Comparison of ENCODE assay signal across 1 cellular context in the genomic region with DNA sequence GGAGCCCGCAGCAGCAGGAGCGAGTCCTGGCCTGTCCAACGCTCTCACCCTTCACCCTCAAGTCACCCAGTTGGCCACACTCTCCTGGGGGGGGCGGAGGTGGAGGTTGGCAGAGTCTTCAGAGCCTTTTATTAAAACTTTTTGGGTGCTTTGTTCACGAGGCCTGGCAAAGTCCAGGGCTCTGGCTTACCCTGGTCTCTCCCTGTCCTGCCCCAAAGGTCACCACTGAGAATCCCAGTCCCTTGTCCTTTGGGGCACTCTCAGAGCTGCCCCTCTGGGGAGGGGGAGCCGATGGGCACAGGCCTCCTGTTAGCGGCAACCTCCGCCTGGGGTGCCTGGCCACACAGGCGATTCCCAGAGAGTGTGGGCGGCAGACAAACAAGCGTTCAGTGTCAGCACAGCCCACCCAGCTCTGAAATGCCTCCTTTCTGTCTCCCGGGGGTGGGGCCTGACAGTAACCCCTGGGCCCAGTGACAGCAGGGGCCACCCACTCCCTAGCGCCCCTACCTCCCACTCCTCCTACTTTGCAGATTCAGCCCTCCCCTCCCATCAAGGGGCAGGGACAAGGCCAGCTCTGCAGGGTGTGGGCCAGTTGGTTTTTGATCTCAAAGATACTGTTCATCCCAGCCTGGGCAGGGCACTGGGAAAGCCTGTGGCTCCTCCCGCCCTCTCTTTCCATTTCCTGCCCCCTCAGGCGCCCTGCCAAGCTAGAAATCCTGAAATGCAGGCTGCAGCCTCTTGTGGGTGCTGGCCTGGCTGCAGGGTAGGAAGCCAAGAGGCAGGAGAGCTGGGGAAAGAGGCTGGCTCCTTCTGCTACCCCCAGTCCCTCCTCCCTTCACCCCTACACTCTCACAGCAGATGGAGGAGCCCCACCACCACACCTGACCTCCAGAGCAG.
A peak's percentile ranks its signal among the peaks of the same experiment; 100 is the strongest.
TF ChIP-seq lines count a peak whose summit lies in the region.

No MANE protein-coding gene starts in this region.

TF ChIP-seq in HepG2, 621 proteins besides CTCF, POLR2A, EP300 and RAD21 (continued from another document and continues in another):
- TF ChIP-seq, protein P1, sequence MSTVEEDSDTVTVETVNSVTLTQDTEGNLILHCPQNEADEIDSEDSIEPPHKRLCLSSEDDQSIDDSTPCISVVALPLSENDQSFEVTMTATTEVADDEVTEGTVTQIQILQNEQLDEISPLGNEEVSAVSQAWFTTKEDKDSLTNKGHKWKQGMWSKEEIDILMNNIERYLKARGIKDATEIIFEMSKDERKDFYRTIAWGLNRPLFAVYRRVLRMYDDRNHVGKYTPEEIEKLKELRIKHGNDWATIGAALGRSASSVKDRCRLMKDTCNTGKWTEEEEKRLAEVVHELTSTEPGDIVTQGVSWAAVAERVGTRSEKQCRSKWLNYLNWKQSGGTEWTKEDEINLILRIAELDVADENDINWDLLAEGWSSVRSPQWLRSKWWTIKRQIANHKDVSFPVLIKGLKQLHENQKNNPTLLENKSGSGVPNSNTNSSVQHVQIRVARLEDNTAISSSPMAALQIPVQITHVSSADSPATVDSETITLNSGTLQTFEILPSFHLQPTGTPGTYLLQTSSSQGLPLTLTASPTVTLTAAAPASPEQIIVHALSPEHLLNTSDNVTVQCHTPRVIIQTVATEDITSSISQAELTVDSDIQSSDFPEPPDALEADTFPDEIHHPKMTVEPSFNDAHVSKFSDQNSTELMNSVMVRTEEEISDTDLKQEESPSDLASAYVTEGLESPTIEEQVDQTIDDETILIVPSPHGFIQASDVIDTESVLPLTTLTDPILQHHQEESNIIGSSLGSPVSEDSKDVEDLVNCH (CRISPR knock-in tag; IDR thresholded peaks at IDR 0.05): no peak
- TF ChIP-seq, protein P2, sequence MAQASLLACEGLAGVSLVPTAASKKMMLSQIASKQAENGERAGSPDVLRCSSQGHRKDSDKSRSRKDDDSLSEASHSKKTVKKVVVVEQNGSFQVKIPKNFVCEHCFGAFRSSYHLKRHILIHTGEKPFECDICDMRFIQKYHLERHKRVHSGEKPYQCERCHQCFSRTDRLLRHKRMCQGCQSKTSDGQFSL (CRISPR knock-in tag; IDR thresholded peaks at IDR 0.05): 0 out of 2 replicates have a peak, but pooled peaks have one; percentile 34
- TF ChIP-seq ZNF232 (CRISPR knock-in tag; IDR thresholded peaks at IDR 0.05; ENCODE audit: borderline replicate concordance) (no peak), ZNF207 (IDR thresholded peaks at IDR 0.05; ENCODE audit: borderline replicate concordance) (no peak), ARNT2 (CRISPR knock-in tag; IDR thresholded peaks at IDR 0.05; ENCODE audit: low read depth) (peak; percentile 74), HNF4G (IDR thresholded peaks at IDR 0.05; ENCODE audit: borderline replicate concordance, low read depth, low read length) (0 out of 2 replicates have a peak, but pooled peaks have one; percentile 20), HNF4G (CRISPR knock-in tag; IDR thresholded peaks at IDR 0.05; ENCODE audit: borderline replicate concordance, low read depth) (peak; percentile 78; the same call in 1 of the 2 replicates), CHD2 (IDR thresholded peaks at IDR 0.05; ENCODE audit: low read depth, low read length) (0 out of 2 replicates have a peak, but pooled peaks have one; percentile 39), FOXA3 (CRISPR knock-in tag; IDR thresholded peaks at IDR 0.05) (peak; percentile 64; the same call in 1 of the 2 replicates), HOXD1 (CRISPR knock-in tag; IDR thresholded peaks at IDR 0.05) (0 out of 2 replicates have a peak, but pooled peaks have one; percentile 55), ZNF556 (CRISPR knock-in tag; IDR thresholded peaks at IDR 0.05; ENCODE audit: borderline replicate concordance) (peak; percentile 65; the same call in 1 of the 2 replicates), SOX13 (IDR thresholded peaks at IDR 0.05) (no peak; the same call in 1 of the 2 replicates), SOX13 (CRISPR knock-in tag; conservative IDR thresholded peaks at IDR 0.05 in 1 of 2, IDR thresholded peaks at IDR 0.05 in 1 of 2) (peak in 1 of 2 experiments; percentile 76; a peak in 2 of 4 replicates), ZNF296 (CRISPR knock-in tag; conservative IDR thresholded peaks at IDR 0.05) (0 out of 2 replicates have a peak, but pooled peaks have one; percentile 12), ZFP36L1 (CRISPR knock-in tag; IDR thresholded peaks at IDR 0.05) (peak; percentile 98), ZSCAN31 (CRISPR knock-in tag; IDR thresholded peaks at IDR 0.05; ENCODE audit: low read depth) (peak; percentile 74; the same call in 1 of the 2 replicates), ZNF660 (CRISPR knock-in tag; IDR thresholded peaks at IDR 0.05; ENCODE audit: borderline replicate concordance, low read depth) (no peak), JUND (CRISPR knock-in tag; IDR thresholded peaks at IDR 0.05) (0 out of 2 replicates have a peak, but pooled peaks have one; percentile 10), ZNF484 (CRISPR knock-in tag; IDR thresholded peaks at IDR 0.05; ENCODE audit: borderline replicate concordance, low read depth) (no peak), ZNF431 (CRISPR knock-in tag; IDR thresholded peaks at IDR 0.05; ENCODE audit: borderline replicate concordance, low read depth) (no peak; the same call in 1 of the 2 replicates), ZNF781 (CRISPR knock-in tag; IDR thresholded peaks at IDR 0.05; ENCODE audit: borderline replicate concordance, not compliant biosample characterization) (peak; percentile 63), NFKBIZ (CRISPR knock-in tag; IDR thresholded peaks at IDR 0.05) (peak; percentile 36; the same call in 1 of the 2 replicates), SNRNP70 (IDR thresholded peaks at IDR 0.05; ENCODE audit: low read depth, low read length) (no peak), RFX5 (IDR thresholded peaks at IDR 0.05; ENCODE audit: low read depth, low read length) (no peak), RCOR2 (CRISPR knock-in tag; IDR thresholded peaks at IDR 0.05) (peak; percentile 55; the same call in 1 of the 2 replicates), NR2F1 (CRISPR knock-in tag; IDR thresholded peaks at IDR 0.05) (peak in 1 of 2 experiments; percentile 14; a peak in 1 of 4 replicates), ZMYM4 (CRISPR knock-in tag; IDR thresholded peaks at IDR 0.05) (peak; percentile 85), ZNF230 (CRISPR knock-in tag; IDR thresholded peaks at IDR 0.05) (peak; percentile 91; the same call in 1 of the 2 replicates), WIZ (CRISPR knock-in tag; IDR thresholded peaks at IDR 0.05) (no peak), RXRB (CRISPR knock-in tag; IDR thresholded peaks at IDR 0.05; ENCODE audit: borderline replicate concordance) (peak; percentile 85), NONO (IDR thresholded peaks at IDR 0.05) (no peak), NONO (CRISPR knock-in tag; conservative IDR thresholded peaks at IDR 0.05) (0 out of 2 replicates have a peak, but pooled peaks have one; percentile 48)
- TF ChIP-seq, protein P3, sequence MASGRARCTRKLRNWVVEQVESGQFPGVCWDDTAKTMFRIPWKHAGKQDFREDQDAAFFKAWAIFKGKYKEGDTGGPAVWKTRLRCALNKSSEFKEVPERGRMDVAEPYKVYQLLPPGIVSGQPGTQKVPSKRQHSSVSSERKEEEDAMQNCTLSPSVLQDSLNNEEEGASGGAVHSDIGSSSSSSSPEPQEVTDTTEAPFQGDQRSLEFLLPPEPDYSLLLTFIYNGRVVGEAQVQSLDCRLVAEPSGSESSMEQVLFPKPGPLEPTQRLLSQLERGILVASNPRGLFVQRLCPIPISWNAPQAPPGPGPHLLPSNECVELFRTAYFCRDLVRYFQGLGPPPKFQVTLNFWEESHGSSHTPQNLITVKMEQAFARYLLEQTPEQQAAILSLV (CRISPR knock-in tag; IDR thresholded peaks at IDR 0.05; ENCODE audit: borderline replicate concordance): peak; percentile 95
- TF ChIP-seq, protein P4, sequence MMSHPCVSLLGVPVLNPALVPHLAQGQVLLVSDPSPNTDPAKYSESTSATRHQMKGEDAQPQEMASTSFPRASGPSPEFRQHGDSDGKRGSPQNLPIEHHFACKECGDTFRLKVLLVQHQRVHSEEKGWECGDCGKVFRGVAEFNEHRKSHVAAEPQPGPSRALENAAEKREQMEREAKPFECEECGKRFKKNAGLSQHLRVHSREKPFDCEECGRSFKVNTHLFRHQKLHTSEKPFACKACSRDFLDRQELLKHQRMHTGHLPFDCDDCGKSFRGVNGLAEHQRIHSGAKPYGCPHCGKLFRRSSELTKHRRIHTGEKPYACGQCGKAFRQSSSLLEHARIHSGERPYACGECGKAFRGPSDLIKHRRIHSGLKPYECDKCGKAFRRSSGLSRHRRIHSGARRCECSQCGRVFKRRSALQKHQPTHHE (CRISPR knock-in tag; IDR thresholded peaks at IDR 0.05; ENCODE audit: borderline replicate concordance): 0 out of 2 replicates have a peak, but pooled peaks have one; percentile 20
- TF ChIP-seq, protein P5, sequence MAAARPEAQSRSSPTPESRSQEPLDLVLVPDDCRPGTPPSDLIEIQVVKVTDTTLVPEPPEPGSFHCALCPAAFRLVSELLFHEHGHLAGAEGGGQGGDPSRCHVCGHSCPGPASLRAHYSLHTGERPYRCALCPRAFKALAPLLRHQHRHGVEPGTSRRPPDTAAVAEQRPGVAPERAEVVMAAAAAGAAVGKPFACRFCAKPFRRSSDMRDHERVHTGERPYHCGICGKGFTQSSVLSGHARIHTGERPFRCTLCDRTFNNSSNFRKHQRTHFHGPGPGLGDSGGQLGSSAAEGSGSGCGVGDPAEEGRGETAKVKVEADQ (CRISPR knock-in tag; IDR thresholded peaks at IDR 0.05; ENCODE audit: borderline replicate concordance): no peak
- TF ChIP-seq, protein P6, sequence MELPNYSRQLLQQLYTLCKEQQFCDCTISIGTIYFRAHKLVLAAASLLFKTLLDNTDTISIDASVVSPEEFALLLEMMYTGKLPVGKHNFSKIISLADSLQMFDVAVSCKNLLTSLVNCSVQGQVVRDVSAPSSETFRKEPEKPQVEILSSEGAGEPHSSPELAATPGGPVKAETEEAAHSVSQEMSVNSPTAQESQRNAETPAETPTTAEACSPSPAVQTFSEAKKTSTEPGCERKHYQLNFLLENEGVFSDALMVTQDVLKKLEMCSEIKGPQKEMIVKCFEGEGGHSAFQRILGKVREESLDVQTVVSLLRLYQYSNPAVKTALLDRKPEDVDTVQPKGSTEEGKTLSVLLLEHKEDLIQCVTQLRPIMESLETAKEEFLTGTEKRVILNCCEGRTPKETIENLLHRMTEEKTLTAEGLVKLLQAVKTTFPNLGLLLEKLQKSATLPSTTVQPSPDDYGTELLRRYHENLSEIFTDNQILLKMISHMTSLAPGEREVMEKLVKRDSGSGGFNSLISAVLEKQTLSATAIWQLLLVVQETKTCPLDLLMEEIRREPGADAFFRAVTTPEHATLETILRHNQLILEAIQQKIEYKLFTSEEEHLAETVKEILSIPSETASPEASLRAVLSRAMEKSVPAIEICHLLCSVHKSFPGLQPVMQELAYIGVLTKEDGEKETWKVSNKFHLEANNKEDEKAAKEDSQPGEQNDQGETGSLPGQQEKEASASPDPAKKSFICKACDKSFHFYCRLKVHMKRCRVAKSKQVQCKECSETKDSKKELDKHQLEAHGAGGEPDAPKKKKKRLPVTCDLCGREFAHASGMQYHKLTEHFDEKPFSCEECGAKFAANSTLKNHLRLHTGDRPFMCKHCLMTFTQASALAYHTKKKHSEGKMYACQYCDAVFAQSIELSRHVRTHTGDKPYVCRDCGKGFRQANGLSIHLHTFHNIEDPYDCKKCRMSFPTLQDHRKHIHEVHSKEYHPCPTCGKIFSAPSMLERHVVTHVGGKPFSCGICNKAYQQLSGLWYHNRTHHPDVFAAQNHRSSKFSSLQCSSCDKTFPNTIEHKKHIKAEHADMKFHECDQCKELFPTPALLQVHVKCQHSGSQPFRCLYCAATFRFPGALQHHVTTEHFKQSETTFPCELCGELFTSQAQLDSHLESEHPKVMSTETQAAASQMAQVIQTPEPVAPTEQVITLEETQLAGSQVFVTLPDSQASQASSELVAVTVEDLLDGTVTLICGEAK (IDR thresholded peaks at IDR 0.05): no peak
- TF ChIP-seq, protein P6 (CRISPR knock-in tag; IDR thresholded peaks at IDR 0.05): peak; percentile 50; the same call in 1 of the 2 replicates
- TF ChIP-seq, protein P7, sequence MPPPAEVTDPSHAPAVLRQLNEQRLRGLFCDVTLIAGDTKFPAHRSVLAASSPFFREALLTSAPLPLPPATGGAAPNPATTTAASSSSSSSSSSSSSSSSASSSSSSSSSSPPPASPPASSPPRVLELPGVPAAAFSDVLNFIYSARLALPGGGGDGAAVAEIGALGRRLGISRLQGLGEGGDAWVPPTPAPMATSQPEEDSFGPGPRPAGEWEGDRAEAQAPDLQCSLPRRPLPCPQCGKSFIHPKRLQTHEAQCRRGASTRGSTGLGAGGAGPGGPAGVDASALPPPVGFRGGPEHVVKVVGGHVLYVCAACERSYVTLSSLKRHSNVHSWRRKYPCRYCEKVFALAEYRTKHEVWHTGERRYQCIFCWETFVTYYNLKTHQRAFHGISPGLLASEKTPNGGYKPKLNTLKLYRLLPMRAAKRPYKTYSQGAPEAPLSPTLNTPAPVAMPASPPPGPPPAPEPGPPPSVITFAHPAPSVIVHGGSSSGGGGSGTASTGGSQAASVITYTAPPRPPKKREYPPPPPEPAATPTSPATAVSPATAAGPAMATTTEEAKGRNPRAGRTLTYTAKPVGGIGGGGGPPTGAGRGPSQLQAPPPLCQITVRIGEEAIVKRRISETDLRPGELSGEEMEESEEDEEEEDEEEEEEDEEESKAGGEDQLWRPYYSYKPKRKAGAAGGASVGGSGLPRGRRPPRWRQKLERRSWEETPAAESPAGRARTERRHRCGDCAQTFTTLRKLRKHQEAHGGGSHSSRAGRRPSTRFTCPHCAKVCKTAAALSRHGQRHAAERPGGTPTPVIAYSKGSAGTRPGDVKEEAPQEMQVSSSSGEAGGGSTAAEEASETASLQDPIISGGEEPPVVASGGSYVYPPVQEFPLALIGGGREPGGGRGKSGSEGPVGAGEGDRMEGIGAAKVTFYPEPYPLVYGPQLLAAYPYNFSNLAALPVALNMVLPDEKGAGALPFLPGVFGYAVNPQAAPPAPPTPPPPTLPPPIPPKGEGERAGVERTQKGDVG (CRISPR knock-in tag; IDR thresholded peaks at IDR 0.05; ENCODE audit: borderline replicate concordance): peak; percentile 80; the same call in 1 of the 2 replicates
